ENCODE assay signal across 8 cellular contexts in genomic region chr11:62336949-62337681, GRCh38.
DNase-seq lines count a peak whose midpoint lies in the region; ATAC-seq lines count a peak whose summit lies in the region.

Gene ASRGL1, plus strand, starts transcription at chr11:62337448. Its CDS starts 530 bp downstream, at chr11:62337978.

- ATAC-seq in HG03045 (IDR thresholded peaks at IDR 0.05; ENCODE audit: unreplicated experiment) = peak; percentile 69

- no peak within 1 kb of the TSS for H3K27ac ChIP-seq in effector memory CD4-positive, alpha-beta T cell (ENCODE audit: insufficient read depth, low read length, poor library complexity, severe bottlenecking)

- peak within 1 kb of the TSS; percentile 84 for H3K4me3 ChIP-seq in effector memory CD4-positive, alpha-beta T cell (ENCODE audit: insufficient read depth, low read depth, low read length, poor library complexity, severe bottlenecking)

- H3K36me3 ChIP-seq in effector memory CD4-positive, alpha-beta T cell (ENCODE audit: control insufficient read depth, insufficient read depth, low read length) = no peaks in the 10 kb centered on the region

- H3K9me3 ChIP-seq in effector memory CD4-positive, alpha-beta T cell (ENCODE audit: control insufficient read depth, low read length) = no peaks in the 10 kb centered on the region

- peaks cover 5% of the 10 kb centered on the region for H3K4me1 ChIP-seq in effector memory CD4-positive, alpha-beta T cell (ENCODE audit: control insufficient read depth, insufficient read depth, low read length, poor library complexity, severe bottlenecking)

- DNase-seq in DMS153 treated with DMSO at 0.1 percent for 48 hours (lab: John Stamatoyannopoulos, UW; ENCODE audit: unreplicated experiment) (peak; percentile 89), NCI-H69 (lab: John Stamatoyannopoulos, UW) (peak; percentile 96), medulla oblongata (ENCODE audit: extremely low spot score) (peak; percentile 85), OCI-M2 (lab: John Stamatoyannopoulos, UW; ENCODE audit: unreplicated experiment) (no peak)
- peak; percentile 89 for DNase-seq in activated CD8-positive, alpha-beta memory T cell treated with anti-CD3 and anti-CD28 coated beads for 24 hours
- peak; percentile 56 to 68 (median 57) for DNase-seq in effector memory CD4-positive, alpha-beta T cell
- peak; percentile 64 to 66 (median 64) for DNase-seq in stimulated activated CD4-positive, alpha-beta T cell treated with anti-CD3 and anti-CD28 coated beads, TNF-alpha, amount 100 ng/mL, for 4 hours (ENCODE audit: low read depth in 3 of 3)

- H3K27me3 ChIP-seq in effector memory CD4-positive, alpha-beta T cell (replicated peaks; ENCODE audit: control insufficient read depth, insufficient read depth, low read length, poor library complexity, severe bottlenecking) = no peaks in the 10 kb centered on the region
